ENCODE assay signal across 23 cellular contexts in genomic region chr9:125638646-125639045, GRCh38.
DNase-seq lines count a peak whose midpoint lies in the region; ATAC-seq, FAIRE-seq and TF ChIP-seq lines count a peak whose summit lies in the region.
"Had no signal": no experiment of that assay in that cellular context is flagged by ENCODE, and none has a peak within 500 bp of the region (broad histone marks: within the 10 kb centered on the region; RNA-seq: fewer than 3 reads in every experiment).

No MANE protein-coding gene starts in this region.

- no peaks in the 10 kb centered on the region; a peak in 1 of 4 replicates for H3K36me3 ChIP-seq in GM12878 (ENCODE audit: control insufficient read depth in 2 of 2, insufficient read depth in 2 of 2, low read length in 1 of 2)

- no peaks in the 10 kb centered on the region for H3K9me3 Mint-ChIP-seq in activated naive CD8-positive, alpha-beta T cell treated with anti-CD3 and anti-CD28 coated beads, Interleukin-2, amount 50 U/mL, for 24 hours
- H3K9me3 Mint-ChIP-seq in activated naive CD8-positive, alpha-beta T cell treated with anti-CD3 and anti-CD28 coated beads for 36 hours = no peaks in the 10 kb centered on the region
- H3K9me3 Mint-ChIP-seq in effector memory CD8-positive, alpha-beta T cell = no peaks in the 10 kb centered on the region
- H3K9me3 Mint-ChIP-seq: CD4-positive, alpha-beta T cell had no signal

- H3K4me1 ChIP-seq in GM12878 (ENCODE audit: control insufficient read depth, insufficient read depth, low read length) = peaks cover 80% of the 10 kb centered on the region

- no peak overlapping the region for H3K9ac ChIP-seq in GM12878 (ENCODE audit: control insufficient read depth, insufficient read depth, low read length)
- H3K9ac ChIP-seq: BLaER1 treated with 17β-estradiol and CSF1 and Interleukin-3, amounts not matched to agents 10 nM and 100 nM; GM23248 had no signal

- in situ Hi-C loops in GM12878 (cut with MboI) = loop anchor here (25.0 kb wide), 1 partner anchor 1426 kb away; no protein-coding TSS in a partner anchor

- DNase-seq in activated naive CD8-positive, alpha-beta T cell treated with anti-CD3 and anti-CD28 coated beads, Interleukin-2, amount 50 U/mL, for 24 hours = no peak
- DNase-seq in activated naive CD8-positive, alpha-beta T cell treated with anti-CD3 and anti-CD28 coated beads for 36 hours = no peak
- DNase-seq in GM12878 (ENCODE audit: low read depth, low spot score) (no peak), midbrain (lab: John Stamatoyannopoulos, UW) (peak; percentile 18), left lobe of liver (ENCODE audit: low spot score) (no peak)
- no peak for DNase-seq in effector memory CD8-positive, alpha-beta T cell
- DNase-seq: CD4-positive, alpha-beta T cell; GM23248; H7; NCI-H1092; NCI-H1417 treated with DMSO at 0.1 percent for 48 hours; NCI-H1930; NCI-H2107; NCI-H446 treated with DMSO at 0.1 percent for 48 hours; NCI-H526 treated with DMSO at 0.1 percent for 48 hours; SHP77 had no signal

- H3K4me3 ChIP-seq in GM12878 = no peak overlapping the region
- H3K4me3 ChIP-seq: BLaER1 treated with 17β-estradiol and CSF1 and Interleukin-3, amounts not matched to agents 10 nM and 100 nM; GM23248 had no signal

- 88% methylated on average over 6 of the region's 6 CpGs for WGBS in GM12878 (ENCODE audit: insufficient coverage, insufficient replicate concordance, low lambda C conversion rate, missing lambda C conversion rate)

- H3K4me2 ChIP-seq in GM12878 (ENCODE audit: control insufficient read depth, insufficient read depth) = no peak overlapping the region

- peaks cover 16% of the 10 kb centered on the region for H3K36me3 Mint-ChIP-seq in activated naive CD8-positive, alpha-beta T cell treated with anti-CD3 and anti-CD28 coated beads, Interleukin-2, amount 50 U/mL, for 24 hours (ENCODE audit: low read depth)
- peaks cover 22% of the 10 kb centered on the region for H3K36me3 Mint-ChIP-seq in activated naive CD8-positive, alpha-beta T cell treated with anti-CD3 and anti-CD28 coated beads for 36 hours
- H3K36me3 Mint-ChIP-seq in effector memory CD8-positive, alpha-beta T cell (ENCODE audit: insufficient read depth) = no peaks in the 10 kb centered on the region

- H4K20me1 ChIP-seq in GM12878 (ENCODE audit: control insufficient read depth, insufficient read depth) = no peaks in the 10 kb centered on the region

- peaks cover 74% of the 10 kb centered on the region for H3K4me1 Mint-ChIP-seq in activated naive CD8-positive, alpha-beta T cell treated with anti-CD3 and anti-CD28 coated beads, Interleukin-2, amount 50 U/mL, for 24 hours
- H3K4me1 Mint-ChIP-seq in activated naive CD8-positive, alpha-beta T cell treated with anti-CD3 and anti-CD28 coated beads for 36 hours = peaks cover 59% of the 10 kb centered on the region
- H3K4me1 Mint-ChIP-seq in effector memory CD8-positive, alpha-beta T cell (ENCODE audit: low read depth in 2 of 2) = peaks cover 34 to 39% of the 10 kb centered on the region in 2 donors

- no peaks in the 10 kb centered on the region for H3K27me3 Mint-ChIP-seq in activated naive CD8-positive, alpha-beta T cell treated with anti-CD3 and anti-CD28 coated beads, Interleukin-2, amount 50 U/mL, for 24 hours
- H3K27me3 Mint-ChIP-seq in activated naive CD8-positive, alpha-beta T cell treated with anti-CD3 and anti-CD28 coated beads for 36 hours = no peaks in the 10 kb centered on the region
- no peaks in the 10 kb centered on the region for H3K27me3 Mint-ChIP-seq in effector memory CD8-positive, alpha-beta T cell
- H3K27me3 Mint-ChIP-seq: CD4-positive, alpha-beta T cell had no signal

- H3K4me3 Mint-ChIP-seq in activated naive CD8-positive, alpha-beta T cell treated with anti-CD3 and anti-CD28 coated beads, Interleukin-2, amount 50 U/mL, for 24 hours = no peak overlapping the region
- H3K4me3 Mint-ChIP-seq in activated naive CD8-positive, alpha-beta T cell treated with anti-CD3 and anti-CD28 coated beads for 36 hours = no peak overlapping the region
- H3K4me3 Mint-ChIP-seq in effector memory CD8-positive, alpha-beta T cell = no peak overlapping the region
- H3K4me3 Mint-ChIP-seq: CD4-positive, alpha-beta T cell had no signal

- FAIRE-seq in GM12878 (lab: Jason Lieb, UNC) = no peak
- FAIRE-seq: D721Med had no signal

- RAD21 ChIA-PET in GM12878 (lab: Charles Lee; ENCODE audit: unreplicated experiment) = interaction anchor here (1.4 kb wide), 1 partner anchor 12 kb away, joined by 8 read pairs; no protein-coding TSS in a partner anchor

- ATAC-seq in activated naive CD8-positive, alpha-beta T cell treated with anti-CD3 and anti-CD28 coated beads, Interleukin-2, amount 50 U/mL, for 24 hours = no peak
- ATAC-seq in GM12878 = no peak
- ATAC-seq in effector memory CD8-positive, alpha-beta T cell (replicated peaks) = no peak
- no peak for ATAC-seq in HG02870 (IDR thresholded peaks at IDR 0.05; ENCODE audit: unreplicated experiment)
- ATAC-seq in left lobe of liver = no peak
- ATAC-seq: Panc1 had no signal

- no peak for TF ChIP-seq RAD21 in GM12878 (IDR thresholded peaks at IDR 0.05; ENCODE audit: insufficient read depth, low read depth, low read length)

- no peak for TF ChIP-seq CTCF in GM12878 (IDR thresholded peaks at IDR 0.05 in 2 of 3, conservative IDR thresholded peaks at IDR 0.05 in 1 of 3; ENCODE audit: control insufficient read depth in 2 of 3, extremely low read depth in 1 of 3, insufficient read depth in 1 of 3, low read depth in 3 of 3, low read length in 3 of 3)

- H3K9me3 ChIP-seq in GM12878 (replicated peaks; ENCODE audit: control insufficient read depth, insufficient read depth, low read length) = no peaks in the 10 kb centered on the region
- H3K9me3 ChIP-seq: BLaER1 treated with 17β-estradiol and CSF1 and Interleukin-3, amounts not matched to agents 10 nM and 100 nM had no signal

- H3K27ac Mint-ChIP-seq in activated naive CD8-positive, alpha-beta T cell treated with anti-CD3 and anti-CD28 coated beads, Interleukin-2, amount 50 U/mL, for 24 hours = peak overlapping the region; percentile 48
- H3K27ac Mint-ChIP-seq in activated naive CD8-positive, alpha-beta T cell treated with anti-CD3 and anti-CD28 coated beads for 36 hours = no peak overlapping the region
- no peak overlapping the region for H3K27ac Mint-ChIP-seq in effector memory CD8-positive, alpha-beta T cell
- H3K27ac Mint-ChIP-seq: CD4-positive, alpha-beta T cell had no signal

- POLR2A ChIA-PET in GM12878 (lab: Charles Lee) = interaction anchor here (1.4 kb wide), 1 partner anchor 12 kb away, joined by 5 read pairs; no protein-coding TSS in a partner anchor

- H2AFZ ChIP-seq in GM12878 (ENCODE audit: control insufficient read depth, low read depth, low read length) = no peak overlapping the region
- H2AFZ ChIP-seq: GM23248 had no signal

- peaks cover 71% of the 10 kb centered on the region for H3K79me2 ChIP-seq in GM12878 (ENCODE audit: control insufficient read depth, insufficient read depth, low read length)

- H3K27ac ChIP-seq in GM12878 (ENCODE audit: control insufficient read depth, insufficient read depth) (peak overlapping the region; percentile 73; the same call in 1 of the 2 replicates), temporal lobe (ENCODE audit: low read depth, low read length) (peak overlapping the region; percentile 38)
- H3K27ac ChIP-seq: BLaER1 treated with 17β-estradiol and CSF1 and Interleukin-3, amounts not matched to agents 10 nM and 100 nM; GM23248; HL-60; RWPE1 had no signal

- intact Hi-C loops in GM12878 (cut with micrococcal nuclease; ENCODE audit: unreplicated experiment) = loop anchor here (10.0 kb wide), 1 partner anchor 774 kb away; the partner anchor contains the start of genes ARPC5L and RPL35

- H3K27me3 ChIP-seq in GM12878 (replicated peaks in 1 of 2; ENCODE audit: control insufficient read depth in 2 of 2, insufficient read depth in 2 of 2, low read length in 1 of 2) = no peaks in the 10 kb centered on the region
- H3K27me3 ChIP-seq: BLaER1 treated with 17β-estradiol and CSF1 and Interleukin-3, amounts not matched to agents 10 nM and 100 nM had no signal

- TF ChIP-seq EP300 in GM12878 (IDR thresholded peaks at IDR 0.05; ENCODE audit: borderline replicate concordance in 1 of 2, control insufficient read depth in 1 of 2, low read depth in 2 of 2, low read length in 2 of 2) = no peak

- no TSS peak for BruUV-seq in GM12878 (replicated peaks; lab: Mats Ljungman, UMichigan)

- TF ChIP-seq POLR2A in GM12878 (IDR thresholded peaks at IDR 0.05; ENCODE audit: low read depth, low read length) = no peak

- SMC1A ChIA-PET in GM12878 (lab: Charles Lee; ENCODE audit: uncharacterized antibody, unreplicated experiment) = interaction anchor here (3.1 to 14.6 kb wide), 2 partner anchors 12 to 65 kb away, joined by 17 to 157 read pairs; partner anchors contain the start of gene MAPKAP1

- CTCF ChIA-PET in GM12878 (lab: Yijun Ruan, JAX) = no interaction called here

TF ChIP-seq in GM12878, 131 proteins besides CTCF, POLR2A, EP300 and RAD21 (continues in another document):
- TF ChIP-seq RAD51 (IDR thresholded peaks at IDR 0.05) = no peak
- TF ChIP-seq ESRRA (IDR thresholded peaks at IDR 0.05; ENCODE audit: low read length) = no peak
- TF ChIP-seq, protein P1, sequence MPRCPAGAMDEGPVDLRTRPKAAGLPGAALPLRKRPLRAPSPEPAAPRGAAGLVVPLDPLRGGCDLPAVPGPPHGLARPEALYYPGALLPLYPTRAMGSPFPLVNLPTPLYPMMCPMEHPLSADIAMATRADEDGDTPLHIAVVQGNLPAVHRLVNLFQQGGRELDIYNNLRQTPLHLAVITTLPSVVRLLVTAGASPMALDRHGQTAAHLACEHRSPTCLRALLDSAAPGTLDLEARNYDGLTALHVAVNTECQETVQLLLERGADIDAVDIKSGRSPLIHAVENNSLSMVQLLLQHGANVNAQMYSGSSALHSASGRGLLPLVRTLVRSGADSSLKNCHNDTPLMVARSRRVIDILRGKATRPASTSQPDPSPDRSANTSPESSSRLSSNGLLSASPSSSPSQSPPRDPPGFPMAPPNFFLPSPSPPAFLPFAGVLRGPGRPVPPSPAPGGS (IDR thresholded peaks at IDR 0.05; ENCODE audit: borderline replicate concordance, insufficient read depth, low read depth, low read length, poor library complexity, severe bottlenecking) = no peak
